ENCODE assay signal across 6 cellular contexts in genomic region chrX:144089674-144090073, GRCh38.
DNase-seq lines count a peak whose midpoint lies in the region; ATAC-seq, FAIRE-seq and TF ChIP-seq lines count a peak whose summit lies in the region.
"Not testable (repeated sequence)": the region's sequence is repeated elsewhere in the genome, so short reads cannot be mapped to it uniquely, and the experiment has no call there.

No MANE protein-coding gene starts in this region.

- H3K4me1 Mint-ChIP-seq in activated CD4-positive, alpha-beta T cell treated with anti-CD3 and anti-CD28 coated beads for 36 hours; activated T-cell treated with anti-CD3 and anti-CD28 coated beads, Interleukin-2, amount 50 U/mL, for 72 hours (ENCODE audit: low read depth); stimulated activated effector memory CD8-positive, alpha-beta T cell treated with anti-CD3 and anti-CD28 coated beads, Interleukin-12 subunit alpha, Interleukin-12 subunit beta, amount 100 ng/mL, for 72 hours: not testable (repeated sequence)

- H3K9me3 Mint-ChIP-seq in activated CD4-positive, alpha-beta T cell treated with anti-CD3 and anti-CD28 coated beads for 36 hours (ENCODE audit: low read depth); activated T-cell treated with anti-CD3 and anti-CD28 coated beads, Interleukin-2, amount 50 U/mL, for 72 hours; activated naive CD4-positive, alpha-beta T cell treated with anti-CD3 and anti-CD28 coated beads, Interleukin-2, amount 50 U/mL, for 72 hours; stimulated activated effector memory CD8-positive, alpha-beta T cell treated with anti-CD3 and anti-CD28 coated beads, Interleukin-12 subunit alpha, Interleukin-12 subunit beta, amount 100 ng/mL, for 72 hours: not testable (repeated sequence)

- H3K27me3 Mint-ChIP-seq in activated CD4-positive, alpha-beta T cell treated with anti-CD3 and anti-CD28 coated beads for 36 hours; activated T-cell treated with anti-CD3 and anti-CD28 coated beads, Interleukin-2, amount 50 U/mL, for 72 hours (ENCODE audit: low read depth): not testable (repeated sequence)

- ATAC-seq in activated CD4-positive, alpha-beta T cell treated with anti-CD3 and anti-CD28 coated beads for 36 hours = peak; percentile 61
- peak; percentile 47 to 71 for ATAC-seq in activated T-cell treated with anti-CD3 and anti-CD28 coated beads, Interleukin-2, amount 50 U/mL, for 72 hours (replicated peaks in 1 of 2)
- ATAC-seq in activated naive CD4-positive, alpha-beta T cell treated with anti-CD3 and anti-CD28 coated beads, Interleukin-2, amount 50 U/mL, for 72 hours = peak; percentile 49 to 91
- peak; percentile 55 for ATAC-seq in stimulated activated effector memory CD8-positive, alpha-beta T cell treated with anti-CD3 and anti-CD28 coated beads, Interleukin-12 subunit alpha, Interleukin-12 subunit beta, amount 100 ng/mL, for 72 hours
- ATAC-seq in stimulated activated naive CD8-positive, alpha-beta T cell treated with anti-CD3 and anti-CD28 coated beads, Interleukin-15, Interleukin-2, amounts not matched to agents 100 U/mL and 50 U/mL, for 24 hours = peak; percentile 68

- intact Hi-C loops in activated CD4-positive, alpha-beta T cell treated with anti-CD3 and anti-CD28 coated beads for 36 hours (cut with DNase I, micrococcal nuclease) = not testable (repeated sequence)

- not testable (repeated sequence) for H3K36me3 Mint-ChIP-seq in activated CD4-positive, alpha-beta T cell treated with anti-CD3 and anti-CD28 coated beads for 36 hours (ENCODE audit: low read depth); activated T-cell treated with anti-CD3 and anti-CD28 coated beads, Interleukin-2, amount 50 U/mL, for 72 hours (ENCODE audit: insufficient read depth in 2 of 2); activated naive CD4-positive, alpha-beta T cell treated with anti-CD3 and anti-CD28 coated beads, Interleukin-2, amount 50 U/mL, for 72 hours; stimulated activated effector memory CD8-positive, alpha-beta T cell treated with anti-CD3 and anti-CD28 coated beads, Interleukin-12 subunit alpha, Interleukin-12 subunit beta, amount 100 ng/mL, for 72 hours

- H3K27ac Mint-ChIP-seq in activated CD4-positive, alpha-beta T cell treated with anti-CD3 and anti-CD28 coated beads for 36 hours; activated T-cell treated with anti-CD3 and anti-CD28 coated beads, Interleukin-2, amount 50 U/mL, for 72 hours; activated naive CD4-positive, alpha-beta T cell treated with anti-CD3 and anti-CD28 coated beads, Interleukin-2, amount 50 U/mL, for 72 hours; stimulated activated effector memory CD8-positive, alpha-beta T cell treated with anti-CD3 and anti-CD28 coated beads, Interleukin-12 subunit alpha, Interleukin-12 subunit beta, amount 100 ng/mL, for 72 hours: not testable (repeated sequence)

- FAIRE-seq in GM12892 (lab: Jason Lieb, UNC) = peak; percentile 27

- POLR2A ChIA-PET in activated CD4-positive, alpha-beta T cell treated with anti-CD3 and anti-CD28 coated beads for 36 hours (lab: Charles Lee) = not testable (repeated sequence)

- CTCF ChIA-PET in activated CD4-positive, alpha-beta T cell treated with anti-CD3 and anti-CD28 coated beads for 36 hours (lab: Charles Lee) = not testable (repeated sequence)

- not testable (repeated sequence) for TF ChIP-seq POLR2A in GM12892 (IDR thresholded peaks at IDR 0.05; ENCODE audit: low read depth, low read length)

- DNase-seq in GM12892 (ENCODE audit: insufficient read length); activated CD4-positive, alpha-beta T cell treated with anti-CD3 and anti-CD28 coated beads for 36 hours; activated T-cell treated with anti-CD3 and anti-CD28 coated beads, Interleukin-2, amount 50 U/mL, for 72 hours; activated naive CD4-positive, alpha-beta T cell treated with anti-CD3 and anti-CD28 coated beads, Interleukin-2, amount 50 U/mL, for 72 hours (ENCODE audit: low spot score in 2 of 2); stimulated activated effector memory CD8-positive, alpha-beta T cell treated with anti-CD3 and anti-CD28 coated beads, Interleukin-12 subunit alpha, Interleukin-12 subunit beta, amount 100 ng/mL, for 72 hours (ENCODE audit: low spot score in 2 of 2); stimulated activated naive CD8-positive, alpha-beta T cell treated with anti-CD3 and anti-CD28 coated beads, Interleukin-15, Interleukin-2, amounts not matched to agents 100 U/mL and 50 U/mL, for 24 hours: not testable (repeated sequence)

- H3K4me3 Mint-ChIP-seq in activated CD4-positive, alpha-beta T cell treated with anti-CD3 and anti-CD28 coated beads for 36 hours; activated T-cell treated with anti-CD3 and anti-CD28 coated beads, Interleukin-2, amount 50 U/mL, for 72 hours; stimulated activated effector memory CD8-positive, alpha-beta T cell treated with anti-CD3 and anti-CD28 coated beads, Interleukin-12 subunit alpha, Interleukin-12 subunit beta, amount 100 ng/mL, for 72 hours: not testable (repeated sequence)
